In genomic region chr12:57810450-57810849, GRCh38 we compare ENCODE assay signal across 16 cellular contexts. TPM values are rescaled to one million over a fixed set of nuclear protein-coding genes. Genes with fewer than 3 reads are reported as not detected.
DNase-seq lines count a peak whose midpoint lies in the region; TF ChIP-seq lines count a peak whose summit lies in the region.
"Had no signal": no experiment of that assay in that cellular context is flagged by ENCODE, and none has a peak within 500 bp of the region (broad histone marks: within the 10 kb centered on the region; RNA-seq: fewer than 3 reads in every experiment).

No MANE protein-coding gene starts in this region.

- H3K4me1 Mint-ChIP-seq in activated naive CD4-positive, alpha-beta T cell treated with anti-CD3 and anti-CD28 coated beads, Interleukin-2, amount 10 ng/mL, durations not matched to agents 7 days and 5 days: no peaks in the 10 kb centered on the region

- no peak overlapping the region for H2AFZ ChIP-seq in neuronal stem cell (ENCODE audit: low read length)

- no peak for TF ChIP-seq CTCF in HEK293 (tag by site-specific recombination; IDR thresholded peaks at IDR 0.05)
- no peak for TF ChIP-seq CTCF in NB4 (IDR thresholded peaks at IDR 0.05; ENCODE audit: low read depth, low read length)
- no peak for TF ChIP-seq CTCF in astrocyte of the spinal cord (IDR thresholded peaks at IDR 0.05; ENCODE audit: low read depth, low read length)

- H3K36me3 Mint-ChIP-seq in activated naive CD4-positive, alpha-beta T cell treated with anti-CD3 and anti-CD28 coated beads, Interleukin-2, amount 10 ng/mL, durations not matched to agents 7 days and 5 days: no peaks in the 10 kb centered on the region

- H3K27ac ChIP-seq in HEK293 (ENCODE audit: extremely low read depth, low read depth, low read length) (no peak overlapping the region), neuronal stem cell (replicated peaks; ENCODE audit: low read length) (no peak overlapping the region)
- H3K27ac ChIP-seq: gastroesophageal sphincter, left ventricle myocardium inferior, thyroid gland had no signal

- POLR2A ChIA-PET in HEK293 (lab: Yijun Ruan, JAX): no interaction called here

- H3K4me3 Mint-ChIP-seq in activated naive CD4-positive, alpha-beta T cell treated with anti-CD3 and anti-CD28 coated beads, Interleukin-2, amount 10 ng/mL, durations not matched to agents 7 days and 5 days: no peak overlapping the region
- H3K4me3 Mint-ChIP-seq: nephron had no signal

- peaks cover 0 to 2% (median 0%) of the 10 kb centered on the region in 3 experiments for H3K27me3 ChIP-seq in neuronal stem cell (ENCODE audit: control insufficient read depth in 3 of 3, insufficient read depth in 3 of 3, low read depth in 1 of 3, low read length in 3 of 3)
- H3K27me3 ChIP-seq: gastroesophageal sphincter, thyroid gland had no signal

- H3K4me2 ChIP-seq in neuronal stem cell (ENCODE audit: insufficient read depth, low read length, poor library complexity, severe bottlenecking): no peak overlapping the region

- no peak overlapping the region for H4K8ac ChIP-seq in neuronal stem cell (ENCODE audit: low read depth, low read length)

- in situ Hi-C loops in astrocyte of the spinal cord (cut with HindIII; ENCODE audit: low sequenced_read_pairs): no loop called here

- no peak overlapping the region for H3K23ac ChIP-seq in neuronal stem cell (ENCODE audit: low read depth, low read length, poor library complexity)

- no CpG with 5 or more reads among the region's 5 CpGs for WGBS in neuronal stem cell (ENCODE audit: extremely low coverage in 2 of 2, insufficient read length in 2 of 2, insufficient replicate concordance in 1 of 2), 2 donors

- no peak overlapping the region for H3K18ac ChIP-seq in neuronal stem cell (ENCODE audit: low read length)

- H2BK15ac ChIP-seq in neuronal stem cell (ENCODE audit: low read length): no peak overlapping the region

- H2AK5ac ChIP-seq in neuronal stem cell (ENCODE audit: low read depth, low read length): no peak overlapping the region

- H2BK12ac ChIP-seq in neuronal stem cell (ENCODE audit: low read length): no peak overlapping the region

- H3K79me1 ChIP-seq in neuronal stem cell (ENCODE audit: low read depth, low read length): no peaks in the 10 kb centered on the region

- no peaks in the 10 kb centered on the region for H3K27me3 Mint-ChIP-seq in activated naive CD4-positive, alpha-beta T cell treated with anti-CD3 and anti-CD28 coated beads, Interleukin-2, amount 10 ng/mL, durations not matched to agents 7 days and 5 days

- H3K9me3 Mint-ChIP-seq in activated naive CD4-positive, alpha-beta T cell treated with anti-CD3 and anti-CD28 coated beads, Interleukin-2, amount 10 ng/mL, durations not matched to agents 7 days and 5 days: no peaks in the 10 kb centered on the region
- H3K9me3 Mint-ChIP-seq: nephron had no signal

- no peak overlapping the region for H3K4ac ChIP-seq in neuronal stem cell (ENCODE audit: low read length)

- no peak overlapping the region for H3K9ac ChIP-seq in neuronal stem cell (ENCODE audit: low read depth, low read length, poor library complexity)

- no peak overlapping the region for H2BK120ac ChIP-seq in neuronal stem cell (ENCODE audit: low read depth, low read length)

- peak; percentile 37 for DNase-seq in NB4 (ENCODE audit: low read depth)
- peak; percentile 64 for DNase-seq in astrocyte of the spinal cord (ENCODE audit: low read depth, low spot score)
- DNase-seq in kidney tubule cell (ENCODE audit: low spot score): peak; percentile 79
- no peak for DNase-seq in DMS114 treated with DMSO at 0.1 percent for 48 hours (lab: John Stamatoyannopoulos, UW; ENCODE audit: unreplicated experiment)
- no peak for DNase-seq in activated naive CD4-positive, alpha-beta T cell treated with anti-CD3 and anti-CD28 coated beads, Interleukin-2, amount 10 ng/mL, durations not matched to agents 7 days and 5 days
- DNase-seq in C1 segment of cervical spinal cord (lab: John Stamatoyannopoulos, UW): no peak
- no peak for DNase-seq in neuronal stem cell (ENCODE audit: low spot score)
- DNase-seq: activated CD4-positive, alpha-beta T cell treated with anti-CD3 and anti-CD28 coated beads, Interleukin-2, amount 50 U/mL, for 1 hour; activated gamma-delta T cell treated with Interleukin-2 at 50 U/mL for 16 hours; left ventricle myocardium inferior; NCI-H524 treated with DMSO at 0.1 percent for 48 hours; SW 1271; thyroid gland had no signal

- H4K91ac ChIP-seq in neuronal stem cell (ENCODE audit: low read depth, low read length, poor library complexity): no peak overlapping the region

- H3K36me3 ChIP-seq in HEK293 (ENCODE audit: control insufficient read depth in 2 of 2, insufficient read depth in 1 of 2, low read length in 2 of 2): peaks cover 0 to 52% of the 10 kb centered on the region in 2 experiments; a peak in 2 of 3 replicates
- H3K36me3 ChIP-seq in neuronal stem cell (replicated peaks in 1 of 2; ENCODE audit: control insufficient read depth in 2 of 2, insufficient read depth in 2 of 2, low read length in 2 of 2): peaks cover 11 to 46% of the 10 kb centered on the region in 2 donors

- no peak overlapping the region for H3K4me3 ChIP-seq in HEK293 (ENCODE audit: low read depth, low read length)
- H3K4me3 ChIP-seq in NB4 (ENCODE audit: low read depth, low read length): no peak overlapping the region
- no peak overlapping the region for H3K4me3 ChIP-seq in astrocyte of the spinal cord (ENCODE audit: low read depth, low read length)
- H3K4me3 ChIP-seq in neuronal stem cell (ENCODE audit: low read length in 2 of 2): no peak overlapping the region
- H3K4me3 ChIP-seq: gastroesophageal sphincter, left ventricle myocardium inferior, thyroid gland had no signal

- H3K4me1 ChIP-seq in HEK293 (ENCODE audit: control insufficient read depth, insufficient read depth, low read length) (no peaks in the 10 kb centered on the region), neuronal stem cell (ENCODE audit: control insufficient read depth in 2 of 2, insufficient read depth in 1 of 2, low read depth in 1 of 2, low read length in 2 of 2) (no peaks in the 10 kb centered on the region)
- H3K4me1 ChIP-seq: thyroid gland had no signal

- no peak overlapping the region for H3K27ac Mint-ChIP-seq in activated naive CD4-positive, alpha-beta T cell treated with anti-CD3 and anti-CD28 coated beads, Interleukin-2, amount 10 ng/mL, durations not matched to agents 7 days and 5 days
- H3K27ac Mint-ChIP-seq: nephron had no signal

- no peak for TF ChIP-seq POLR2A in NB4 (IDR thresholded peaks at IDR 0.05; ENCODE audit: extremely low read depth, insufficient read length)

- no peak overlapping the region for H2BK5ac ChIP-seq in neuronal stem cell (ENCODE audit: low read length)

- H3K14ac ChIP-seq in neuronal stem cell (ENCODE audit: low read length): no peak overlapping the region

- CTCF ChIA-PET in HEK293 (lab: Yijun Ruan, JAX): interaction anchor here (0.7 to 1.5 kb wide), 2 partner anchors 10 to 28 kb away, joined by 3 to 4 read pairs; partner anchors contain the start of gene TSFM
- CTCF ChIA-PET in activated naive CD4-positive, alpha-beta T cell treated with anti-CD3 and anti-CD28 coated beads, Interleukin-2, amount 10 ng/mL, durations not matched to agents 7 days and 5 days (lab: Charles Lee): interaction anchor here (1.0 kb wide), 1 partner anchor 94 kb away, joined by 3 read pairs; no protein-coding TSS in a partner anchor

- H3K9me3 ChIP-seq in HEK293 (ENCODE audit: control insufficient read depth, insufficient read depth, low read depth, low read length) (no peaks in the 10 kb centered on the region), neuronal stem cell (replicated peaks in 1 of 2; ENCODE audit: control insufficient read depth in 2 of 2, insufficient read depth in 1 of 2, low read depth in 1 of 2, low read length in 2 of 2) (no peaks in the 10 kb centered on the region)
- H3K9me3 ChIP-seq: gastroesophageal sphincter, left ventricle myocardium inferior, thyroid gland had no signal

TF ChIP-seq in HEK293, 187 proteins besides CTCF, POLR2A, EP300 and RAD21 (continues in another document):
- no peak for TF ChIP-seq ZSCAN4 (tag by site-specific recombination; IDR thresholded peaks at IDR 0.05)
- no peak for TF ChIP-seq ZNF561 (tag by site-specific recombination; IDR thresholded peaks at IDR 0.05; ENCODE audit: borderline replicate concordance)
- TF ChIP-seq ELK4 (IDR thresholded peaks at IDR 0.05; ENCODE audit: borderline replicate concordance, low read depth, low read length): no peak
- 0 out of 2 replicates have a peak, but pooled peaks have one; percentile 15 for TF ChIP-seq ZNF335 (tag by site-specific recombination; conservative IDR thresholded peaks at IDR 0.05)
- no peak for TF ChIP-seq ZNF140 (tag by site-specific recombination; IDR thresholded peaks at IDR 0.05)
- TF ChIP-seq ZBTB17 (tag by site-specific recombination; IDR thresholded peaks at IDR 0.05): peak; percentile 34; the same call in 1 of the 2 replicates
- TF ChIP-seq ZBTB8A (tag by site-specific recombination; IDR thresholded peaks at IDR 0.05): no peak

RNA-seq across cellular contexts. Expression of gene AVIL, which starts 8.1 kb away (rescaled TPM):
- polyA plus RNA-seq in neuronal stem cell (2013, experiment 1 of 2): 0.15 TPM
- 0.17 TPM for polyA plus RNA-seq in neuronal stem cell (2013, experiment 2 of 2)

RNA-seq across cellular contexts. Expression of gene TSFM, which starts 27.9 kb away (rescaled TPM):
- polyA plus RNA-seq in neuronal stem cell (2013, experiment 1 of 2): 22.3 TPM
- polyA plus RNA-seq in neuronal stem cell (2013, experiment 2 of 2): 23.3 TPM

RNA-seq across cellular contexts. Expression of gene CTDSP2, which starts 36.1 kb away (rescaled TPM):
- 72.5 TPM for polyA plus RNA-seq in neuronal stem cell (2013, experiment 1 of 2)
- 71.9 TPM for polyA plus RNA-seq in neuronal stem cell (2013, experiment 2 of 2)

RNA-seq across cellular contexts. Expression of gene EEF1AKMT3, which starts 38.0 kb away (rescaled TPM):
- 2.7 TPM for polyA plus RNA-seq in neuronal stem cell (2013, experiment 1 of 2)
- 3.2 TPM for polyA plus RNA-seq in neuronal stem cell (2013, experiment 2 of 2)

RNA-seq across cellular contexts. Expression of gene METTL1, which starts 38.5 kb away (rescaled TPM):
- polyA plus RNA-seq in neuronal stem cell (2013, experiment 1 of 2): 9.5 TPM
- polyA plus RNA-seq in neuronal stem cell (2013, experiment 2 of 2): 10.2 TPM

Comparison
In these comparisons a context has a peak if more than half of its experiments do, and no peak if none do; other contexts are left out.
1. DNase-seq: peak in NB4 (single experiment), astrocyte of the spinal cord (single experiment) and kidney tubule cell (single experiment); none in DMS114 treated with DMSO at 0.1 percent for 48 hours (single experiment), activated naive CD4-positive, alpha-beta T cell treated with anti-CD3 and anti-CD28 coated beads, Interleukin-2, amount 10 ng/mL, durations not matched to agents 7 days and 5 days (single experiment), C1 segment of cervical spinal cord (0 of 14) and neuronal stem cell (single experiment).